In genomic region chr16:47687694-47688093, GRCh38 we compare ENCODE assay signal across 19 cellular contexts.
"Had no signal": no experiment of that assay in that cellular context is flagged by ENCODE, and none has a peak within 500 bp of the region (broad histone marks: within the 10 kb centered on the region; RNA-seq: fewer than 3 reads in every experiment).

No MANE protein-coding gene starts in this region.

- H3K4me3 ChIP-seq: breast epithelium, left ventricle myocardium inferior, neural progenitor cell, prostate gland, right atrium auricular region, transverse colon, vagina had no signal

- DNase-seq: activated B cell treated with CpG ODN at 0.5 μM for 24 hours; activated CD4-positive, alpha-beta memory T cell treated with anti-CD3 and anti-CD28 coated beads for 36 hours; activated CD4-positive, alpha-beta T cell treated with anti-CD3 and anti-CD28 coated beads for 4 hours; activated CD8-positive, alpha-beta memory T cell treated with anti-CD3 and anti-CD28 coated beads, Interleukin-2, amount 10 ng/mL, durations not matched to agents 7 days and 5 days; activated naive CD4-positive, alpha-beta T cell treated with anti-CD3 and anti-CD28 coated beads, Interleukin-2, amount 10 ng/mL, durations not matched to agents 7 days and 5 days; activated naive CD8-positive, alpha-beta T cell treated with anti-CD3 and anti-CD28 coated beads, Interleukin-2, amount 50 U/mL, for 24 hours; aorta; dermis blood vessel endothelial cell; effector memory CD4-positive, alpha-beta T cell; foreskin melanocyte; kidney; left ventricle myocardium inferior; transverse colon had no signal

- FAIRE-seq: kidney, TTC549 had no signal

- ATAC-seq: activated CD8-positive, alpha-beta memory T cell treated with anti-CD3 and anti-CD28 coated beads, Interleukin-2, amount 10 ng/mL, durations not matched to agents 7 days and 5 days; activated naive CD8-positive, alpha-beta T cell treated with anti-CD3 and anti-CD28 coated beads, Interleukin-2, amount 50 U/mL, for 24 hours had no signal

- H3K27me3 ChIP-seq: breast epithelium, neural progenitor cell, right atrium auricular region, transverse colon, vagina had no signal
